1 cellular context compared by ENCODE assay signal in genomic region chr1:162627662-162628296, GRCh38.
TF ChIP-seq lines count a peak whose summit lies in the region.

No MANE protein-coding gene starts in this region.

TF ChIP-seq in K562, 482 proteins besides CTCF, POLR2A, EP300 and RAD21 (continued from another document):
- no peak for TF ChIP-seq CLOCK (CRISPR knock-in tag; IDR thresholded peaks at IDR 0.05; ENCODE audit: borderline replicate concordance)
- no peak for TF ChIP-seq HSF4 (CRISPR knock-in tag; IDR thresholded peaks at IDR 0.05; ENCODE audit: borderline replicate concordance)
- TF ChIP-seq MYNN (IDR thresholded peaks at IDR 0.05) = no peak
- TF ChIP-seq MYNN (CRISPR knock-in tag; IDR thresholded peaks at IDR 0.05) = no peak
- no peak for TF ChIP-seq ETS1 (conservative IDR thresholded peaks at IDR 0.05; ENCODE audit: control insufficient read depth, low read depth, low read length)
- TF ChIP-seq KLF13 (tag; IDR thresholded peaks at IDR 0.05; ENCODE audit: borderline replicate concordance, low read depth) = no peak
- no peak for TF ChIP-seq CTBP1 (IDR thresholded peaks at IDR 0.05; ENCODE audit: borderline replicate concordance)
- TF ChIP-seq TCFL5 (CRISPR knock-in tag; conservative IDR thresholded peaks at IDR 0.05) = no peak
- TF ChIP-seq SREBF1 (IDR thresholded peaks at IDR 0.05; ENCODE audit: borderline replicate concordance, low read depth, low read length) = no peak
TF ChIP-seq in K562: peak in this region for 20.
